ENCODE assay signal across 13 cellular contexts in the genomic region with DNA sequence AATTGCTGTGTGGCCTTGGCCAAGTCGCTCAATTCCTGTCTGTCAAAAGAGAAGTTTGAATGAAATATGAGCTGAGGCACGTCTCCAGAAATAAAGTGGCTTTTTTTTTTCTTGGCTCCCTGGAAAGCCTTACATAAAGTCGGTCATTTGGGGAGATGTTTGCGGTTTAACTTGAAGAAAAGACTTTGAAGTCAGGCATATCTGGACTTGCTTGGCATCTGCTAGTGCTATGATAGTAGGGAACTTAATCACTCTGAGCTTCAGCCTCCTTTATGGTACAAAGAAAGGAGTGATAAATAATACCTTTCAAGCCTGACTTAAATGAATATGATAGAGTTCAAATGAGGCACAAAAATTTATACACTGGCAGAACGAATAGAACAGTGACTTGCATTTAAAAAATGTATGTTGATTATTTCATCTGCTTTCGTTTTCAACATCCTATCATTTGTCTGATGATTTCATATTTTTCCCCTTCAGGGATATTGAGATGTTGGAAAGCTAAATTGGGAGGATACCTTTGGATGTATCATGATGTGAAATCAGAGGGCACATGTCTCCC.
DNase-seq lines count a peak whose midpoint lies in the region; ATAC-seq, FAIRE-seq and TF ChIP-seq lines count a peak whose summit lies in the region.
"Had no signal": no experiment of that assay in that cellular context is flagged by ENCODE, and none has a peak within 500 bp of the region (broad histone marks: within the 10 kb centered on the region; RNA-seq: fewer than 3 reads in every experiment).

No MANE protein-coding gene starts in this region.

- ATAC-seq in GM21786 (IDR thresholded peaks at IDR 0.05; ENCODE audit: unreplicated experiment) = no peak
- ATAC-seq in GM21515 (IDR thresholded peaks at IDR 0.05; ENCODE audit: unreplicated experiment) = no peak
- ATAC-seq: activated CD4-positive, CD25-positive, alpha-beta regulatory T cell treated with anti-CD3 and anti-CD28 coated beads, Interleukin-2, amount 50 U/mL, for 24 hours had no signal

- TF ChIP-seq CTCF in bronchial epithelial cell (IDR thresholded peaks at IDR 0.05; ENCODE audit: insufficient read depth, low read length, severe bottlenecking) = no peak

- no peaks in the 10 kb centered on the region for H3K36me3 ChIP-seq in bronchial epithelial cell (ENCODE audit: control insufficient read depth, insufficient read depth, low read length)
- H3K36me3 ChIP-seq: adrenal gland, right atrium auricular region had no signal

- no peaks in the 10 kb centered on the region for H3K27me3 ChIP-seq in bronchial epithelial cell (ENCODE audit: control insufficient read depth, insufficient read depth, low read length)
- H3K27me3 ChIP-seq: adrenal gland, right atrium auricular region had no signal

- no peak overlapping the region for H3K4me3 ChIP-seq in bronchial epithelial cell (ENCODE audit: low read depth, low read length)
- H3K4me3 ChIP-seq: adrenal gland, right atrium auricular region had no signal

- no peak for FAIRE-seq in bronchial epithelial cell (lab: Jason Lieb, UNC)

- DNase-seq in GM03348 (ENCODE audit: low spot score) = peak; percentile 7
- peak; percentile 82 for DNase-seq in M059J (ENCODE audit: low read depth)
- DNase-seq in bronchial epithelial cell (ENCODE audit: low read depth) = peak; percentile 95
- DNase-seq in myocyte (ENCODE audit: low read depth) = peak; percentile 21
- no peak for DNase-seq in stimulated activated naive CD4-positive, alpha-beta T cell (lab: John Stamatoyannopoulos, UW)
- DNase-seq in occipital lobe (lab: John Stamatoyannopoulos, UW) = no peak
- DNase-seq: H9; stimulated activated naive CD4-positive, alpha-beta T cell treated with Interleukin-2 at 50 U/mL for 16 hours had no signal

Comparison
In these comparisons a context has a peak if more than half of its experiments do, and no peak if none do; other contexts are left out.
1. DNase-seq: peak in GM03348 (single experiment), M059J (single experiment), bronchial epithelial cell (single experiment) and myocyte (single experiment); none in stimulated activated naive CD4-positive, alpha-beta T cell (0 of 6) and occipital lobe (single experiment).